Comparison of ENCODE assay signal across 7 cellular contexts in the genomic region with DNA sequence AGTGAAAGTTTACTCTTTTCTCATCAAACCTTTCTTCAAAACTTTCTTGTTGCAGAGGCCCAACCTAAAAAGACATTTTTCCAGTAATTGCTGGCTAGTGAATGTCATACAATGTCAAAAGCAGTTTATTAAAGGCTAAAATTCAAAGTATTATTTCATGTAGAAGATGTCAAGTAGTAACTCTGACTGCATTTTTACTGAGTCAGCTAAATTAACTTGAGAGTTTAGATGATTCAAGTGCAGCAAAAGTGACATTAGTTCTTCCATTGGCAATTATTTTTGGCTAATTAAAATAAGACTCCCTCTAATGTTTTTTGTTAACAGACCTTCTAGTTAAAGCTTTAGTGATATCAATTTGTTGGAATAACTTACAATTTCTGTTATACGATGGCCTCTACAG.
"Had no signal": no experiment of that assay in that cellular context is flagged by ENCODE, and none has a peak within 500 bp of the region (broad histone marks: within the 10 kb centered on the region; RNA-seq: fewer than 3 reads in every experiment).

No MANE protein-coding gene starts in this region.

- H2AFZ ChIP-seq: GM23338 had no signal

- H3K4me2 ChIP-seq: GM23338 had no signal

- H3K27ac ChIP-seq: HL-60 had no signal

- H3K4me1 ChIP-seq: HAP-1 had no signal

- ATAC-seq: GM23338, HCT116 had no signal

- H3K9me3 ChIP-seq: HAP-1 had no signal

- H3K36me3 ChIP-seq: HAP-1 had no signal

- H3K4me3 ChIP-seq: GM23338, HAP-1 had no signal

- DNase-seq: H7, HFFc6, KG1 had no signal
